In genomic region chr1:83052865-83053264, GRCh38 we compare ENCODE assay signal across 31 cellular contexts.
"Had no signal": no experiment of that assay in that cellular context is flagged by ENCODE, and none has a peak within 500 bp of the region (broad histone marks: within the 10 kb centered on the region; RNA-seq: fewer than 3 reads in every experiment).

No MANE protein-coding gene starts in this region.

- H3K9me3 ChIP-seq: ascending aorta had no signal

- H3K36me3 ChIP-seq: ascending aorta, cardiac muscle cell, WERI-Rb-1 had no signal

- ATAC-seq: activated CD4-positive, alpha-beta T cell treated with anti-CD3 and anti-CD28 coated beads for 36 hours; activated CD4-positive, CD25-positive, alpha-beta regulatory T cell treated with anti-CD3 and anti-CD28 coated beads, Interleukin-2, amount 50 U/mL, for 24 hours; activated CD8-positive, alpha-beta memory T cell treated with anti-CD3 and anti-CD28 coated beads, Interleukin-2, amount 10 ng/mL, durations not matched to agents 7 days and 5 days; activated CD8-positive, alpha-beta T cell treated with anti-CD3 and anti-CD28 coated beads, Interleukin-2, amount 10 ng/mL, durations not matched to agents 7 days and 5 days; activated naive CD8-positive, alpha-beta T cell treated with anti-CD3 and anti-CD28 coated beads, Interleukin-2, amount 50 U/mL, for 24 hours; WTC11 had no signal

- H3K27me3 ChIP-seq: ascending aorta, cardiac muscle cell had no signal

- H3K4me1 ChIP-seq: ascending aorta had no signal

- H3K4me3 ChIP-seq: ascending aorta, cardiac muscle cell had no signal

- DNase-seq: activated CD4-positive, alpha-beta memory T cell treated with anti-CD3 and anti-CD28 coated beads, Interleukin-2, amount 10 ng/mL, durations not matched to agents 7 days and 5 days; activated CD4-positive, alpha-beta T cell treated with anti-CD3 and anti-CD28 coated beads for 1 hour; activated CD4-positive, alpha-beta T cell treated with anti-CD3 and anti-CD28 coated beads for 36 hours; activated CD4-positive, alpha-beta T cell treated with anti-CD3 and anti-CD28 coated beads for 48 hours; activated CD4-positive, alpha-beta T cell treated with anti-CD3 and anti-CD28 coated beads, Interleukin-2, amount 10 ng/mL, durations not matched to agents 7 days and 5 days; activated CD4-positive, alpha-beta T cell treated with anti-CD3 and anti-CD28 coated beads, Interleukin-2, amount 50 U/mL, for 48 hours; activated CD4-positive, CD25-positive, alpha-beta regulatory T cell; activated CD8-positive, alpha-beta memory T cell treated with anti-CD3 and anti-CD28 coated beads for 24 hours; activated CD8-positive, alpha-beta memory T cell treated with anti-CD3 and anti-CD28 coated beads, Interleukin-2, amount 10 ng/mL, durations not matched to agents 7 days and 5 days; activated CD8-positive, alpha-beta memory T cell treated with anti-CD3 and anti-CD28 coated beads, Interleukin-2, amount 50 U/mL, for 48 hours; activated CD8-positive, alpha-beta T cell treated with anti-CD3 and anti-CD28 coated beads, Interleukin-2, amount 10 ng/mL, durations not matched to agents 7 days and 5 days; activated effector memory CD4-positive, alpha-beta T cell treated with Interleukin-2 at 50 U/mL for 16 hours; activated gamma-delta T cell; activated naive CD4-positive, alpha-beta T cell treated with anti-CD3 and anti-CD28 coated beads, Interleukin-2, amount 10 ng/mL, durations not matched to agents 7 days and 5 days; activated naive CD4-positive, alpha-beta T cell treated with Interleukin-2 at 50 U/mL for 16 hours; activated naive CD8-positive, alpha-beta T cell treated with anti-CD3 and anti-CD28 coated beads, Interleukin-2, amount 10 ng/mL, durations not matched to agents 7 days and 5 days; activated naive CD8-positive, alpha-beta T cell treated with anti-CD3 and anti-CD28 coated beads, Interleukin-2, amount 50 U/mL, for 24 hours; activated T-cell treated with anti-CD3 and anti-CD28 coated beads, Interleukin-2, amount 50 U/mL, for 24 hours; activated T-cell treated with anti-CD3 and anti-CD28 coated beads, Interleukin-2, amount 50 U/mL, for 48 hours; amygdala; anterior cingulate cortex; caudate nucleus; cerebellar nuclear complex; T-helper 1 cell; T-helper 2 cell; T-helper 9 cell; WERI-Rb-1 had no signal

- H3K27ac ChIP-seq: ascending aorta, cardiac muscle cell, WERI-Rb-1 had no signal
